Comparison of ENCODE assay signal across 21 cellular contexts in genomic region chr7:64874114-64874513, GRCh38. TPM values are rescaled to one million over a fixed set of nuclear protein-coding genes. Genes with fewer than 3 reads are reported as not detected.
DNase-seq lines count a peak whose midpoint lies in the region; ATAC-seq and TF ChIP-seq lines count a peak whose summit lies in the region.
"Had no signal": no experiment of that assay in that cellular context is flagged by ENCODE, and none has a peak within 500 bp of the region (broad histone marks: within the 10 kb centered on the region; RNA-seq: fewer than 3 reads in every experiment).

No MANE protein-coding gene starts in this region.

- H3K36me3 ChIP-seq in H7 (replicated peaks; ENCODE audit: control insufficient read depth, insufficient read depth, low read length) (no peaks in the 10 kb centered on the region), ovary (no peaks in the 10 kb centered on the region)
- H3K36me3 ChIP-seq: breast epithelium, left lung, neural progenitor cell had no signal

- no peak for ATAC-seq in GM18498 (IDR thresholded peaks at IDR 0.05; ENCODE audit: unreplicated experiment)
- ATAC-seq: CD8-positive, alpha-beta T cell; left lung had no signal

- 64 to 77% (median 69%) methylated on average over 10 of the region's 10 CpGs for WGBS in ovary, 3 donors

- no peak overlapping the region for H3K27ac ChIP-seq in ovary
- H3K27ac ChIP-seq: breast epithelium, HL-60, left lung, neural progenitor cell, skin epidermis had no signal

- H3K4me3 ChIP-seq in H7 (ENCODE audit: insufficient read depth, low read depth, low read length): no peak overlapping the region
- no peak overlapping the region for H3K4me3 ChIP-seq in ovary
- H3K4me3 ChIP-seq: left lung, neural progenitor cell, skin epidermis had no signal

- no peaks in the 10 kb centered on the region; the same call in 1 of the 2 replicates for H3K27me3 ChIP-seq in H7 (ENCODE audit: control insufficient read depth, insufficient read depth, low read length)
- H3K27me3 ChIP-seq in ovary: no peaks in the 10 kb centered on the region
- H3K27me3 ChIP-seq: breast epithelium, neural progenitor cell had no signal

- TF ChIP-seq EP300 in ovary (IDR thresholded peaks at IDR 0.05): no peak

- peak; percentile 3 for DNase-seq in AG20443 (ENCODE audit: low spot score)
- peak; percentile 8 for DNase-seq in H7
- peak; percentile 50 for DNase-seq in RPMI7951 (ENCODE audit: low read depth)
- DNase-seq in iPS-NIHi11 (ENCODE audit: low spot score): peak; percentile 6
- DNase-seq in ovary: no peak
- DNase-seq in activated T-cell treated with anti-CD3 and anti-CD28 coated beads, Interleukin-2, amount 50 U/mL, for 1 hour: no peak
- no peak for DNase-seq in cerebellar nuclear complex (lab: John Stamatoyannopoulos, UW)
- DNase-seq: activated CD4-positive, alpha-beta T cell treated with anti-CD3 and anti-CD28 coated beads, Interleukin-2, amount 10 ng/mL, durations not matched to agents 7 days and 5 days; left lung; NCI-H1048; NCI-H187 treated with DMSO at 0.1 percent for 48 hours; NCI-H524 treated with DMSO at 0.1 percent for 48 hours; Right ventricle myocardium superior; stimulated activated naive CD4-positive, alpha-beta T cell; T-helper 1 cell had no signal

- intact Hi-C loops in ovary (cut with DNase I): no loop called here

- no peaks in the 10 kb centered on the region for H3K4me1 ChIP-seq in ovary (ENCODE audit: insufficient read depth)
- H3K4me1 ChIP-seq: breast epithelium, left lung, neural progenitor cell had no signal

- TF ChIP-seq CTCF in ovary (IDR thresholded peaks at IDR 0.05): no peak

- no peak for TF ChIP-seq POLR2A in ovary (IDR thresholded peaks at IDR 0.05)

- H3K9me3 ChIP-seq in ovary: no peaks in the 10 kb centered on the region

RNA-seq across cellular contexts. Expression of gene ZNF273, which starts 29.0 kb away (rescaled TPM):
- total RNA-seq in H7 (2014; rRNA removed; shearing (Covaris generic)): 0.97 and 3.9 TPM in 2 replicates
- total RNA-seq in RPMI7951 (2014; rRNA removed; shearing (Covaris generic)): 9.6 TPM in 2 replicates
- 10 to 100 TPM in 1 of 7 donors, 1 to 10 TPM in 6; 4.4 to 13.0 (median 7.3) TPM for total RNA-seq in ovary
- 1 to 10 TPM; 4.8 to 5.2 TPM for polyA plus RNA-seq in ovary

Comparison
In these comparisons a context has a peak if more than half of its experiments do, and no peak if none do; other contexts are left out.
1. DNase-seq: peak in AG20443 (single experiment), H7 (single experiment), RPMI7951 (single experiment) and iPS-NIHi11 (single experiment); none in ovary (0 of 5), activated T-cell treated with anti-CD3 and anti-CD28 coated beads, Interleukin-2, amount 50 U/mL, for 1 hour (single experiment) and cerebellar nuclear complex (0 of 2).